23 cellular contexts compared by ENCODE assay signal in genomic region chr18:10838594-10838993, GRCh38.
DNase-seq lines count a peak whose midpoint lies in the region; ATAC-seq and TF ChIP-seq lines count a peak whose summit lies in the region.
"Had no signal": no experiment of that assay in that cellular context is flagged by ENCODE, and none has a peak within 500 bp of the region (broad histone marks: within the 10 kb centered on the region; RNA-seq: fewer than 3 reads in every experiment).

No MANE protein-coding gene starts in this region.

- peak; percentile 70 for DNase-seq in GM12865 (ENCODE audit: low read depth)
- DNase-seq in fibroblast of mammary gland (ENCODE audit: low read depth), result peak; percentile 8
- no peak for DNase-seq in NCI-H524 treated with DMSO at 0.1 percent for 48 hours (lab: John Stamatoyannopoulos, UW)
- no peak for DNase-seq in germinal center (ENCODE audit: low spot score)
- DNase-seq in activated T-cell treated with anti-CD3 and anti-CD28 coated beads, Interleukin-2, amount 50 U/mL, for 72 hours, result no peak
- DNase-seq: activated CD4-positive, alpha-beta T cell treated with anti-CD3 and anti-CD28 coated beads for 36 hours; activated CD8-positive, alpha-beta memory T cell treated with anti-CD3 and anti-CD28 coated beads, Interleukin-2, amount 10 ng/mL, durations not matched to agents 7 days and 5 days; activated naive CD8-positive, alpha-beta T cell treated with anti-CD3 and anti-CD28 coated beads for 36 hours; body of pancreas; endodermal cell; GDM1; left ventricle myocardium inferior; MM.1S; mucosa of descending colon; NCI-H1436 treated with DMSO at 0.1 percent for 48 hours had no signal

- TF ChIP-seq CTCF in GM12865 (IDR thresholded peaks at IDR 0.05; ENCODE audit: insufficient read depth, low read depth, low read length, missing control alignments), result no peak
- TF ChIP-seq CTCF in fibroblast of mammary gland (conservative IDR thresholded peaks at IDR 0.05; ENCODE audit: control insufficient read depth, insufficient read depth, low read depth, low read length), result no peak

- no peaks in the 10 kb centered on the region for H3K27me3 Mint-ChIP-seq in activated T-cell treated with anti-CD3 and anti-CD28 coated beads, Interleukin-2, amount 50 U/mL, for 72 hours (ENCODE audit: low read depth)

- no peak overlapping the region for H3K4me3 ChIP-seq in GM12865 (ENCODE audit: low read depth, low read length)
- no peak overlapping the region for H3K4me3 ChIP-seq in fibroblast of mammary gland (ENCODE audit: control insufficient read depth, low read depth, low read length)
- H3K4me3 ChIP-seq: body of pancreas, left ventricle myocardium inferior, mucosa of descending colon, thoracic aorta had no signal

- peak; percentile 88 for ATAC-seq in GM19351 (IDR thresholded peaks at IDR 0.05; ENCODE audit: unreplicated experiment)
- peak; percentile 53 for ATAC-seq in HG03442 (IDR thresholded peaks at IDR 0.05; ENCODE audit: unreplicated experiment)
- no peak for ATAC-seq in HG02678 (IDR thresholded peaks at IDR 0.05; ENCODE audit: unreplicated experiment)
- no peak for ATAC-seq in activated T-cell treated with anti-CD3 and anti-CD28 coated beads, Interleukin-2, amount 50 U/mL, for 72 hours (replicated peaks in 1 of 2)
- ATAC-seq: activated CD4-positive, alpha-beta T cell treated with anti-CD3 and anti-CD28 coated beads for 36 hours; activated CD8-positive, alpha-beta memory T cell treated with anti-CD3 and anti-CD28 coated beads, Interleukin-2, amount 10 ng/mL, durations not matched to agents 7 days and 5 days; activated T-helper 17 cell treated with anti-CD3 and anti-CD28 coated beads, Interleukin-2, amount 50 U/mL, for 72 hours; body of pancreas; mucosa of descending colon; sciatic nerve; stimulated activated effector memory CD8-positive, alpha-beta T cell treated with anti-CD3 and anti-CD28 coated beads, Interleukin-12 subunit alpha, Interleukin-12 subunit beta, amount 100 ng/mL, for 72 hours had no signal

- H3K4me1 Mint-ChIP-seq in activated T-cell treated with anti-CD3 and anti-CD28 coated beads, Interleukin-2, amount 50 U/mL, for 72 hours (ENCODE audit: low read depth), result no peaks in the 10 kb centered on the region
- H3K4me1 Mint-ChIP-seq: activated CD4-positive, alpha-beta T cell treated with anti-CD3 and anti-CD28 coated beads for 36 hours; activated CD8-positive, alpha-beta memory T cell treated with anti-CD3 and anti-CD28 coated beads, Interleukin-2, amount 10 ng/mL, durations not matched to agents 7 days and 5 days; activated naive CD8-positive, alpha-beta T cell treated with anti-CD3 and anti-CD28 coated beads for 36 hours; activated T-helper 17 cell treated with anti-CD3 and anti-CD28 coated beads, Interleukin-2, amount 50 U/mL, for 72 hours; IgD-negative memory B cell; stimulated activated effector memory CD8-positive, alpha-beta T cell treated with anti-CD3 and anti-CD28 coated beads, Interleukin-12 subunit alpha, Interleukin-12 subunit beta, amount 100 ng/mL, for 72 hours had no signal

- H3K9me3 Mint-ChIP-seq in activated T-cell treated with anti-CD3 and anti-CD28 coated beads, Interleukin-2, amount 50 U/mL, for 72 hours, result no peaks in the 10 kb centered on the region
- H3K9me3 Mint-ChIP-seq: activated naive CD8-positive, alpha-beta T cell treated with anti-CD3 and anti-CD28 coated beads for 36 hours; activated T-helper 17 cell treated with anti-CD3 and anti-CD28 coated beads, Interleukin-2, amount 50 U/mL, for 72 hours; endodermal cell; IgD-negative memory B cell; stimulated activated effector memory CD8-positive, alpha-beta T cell treated with anti-CD3 and anti-CD28 coated beads, Interleukin-12 subunit alpha, Interleukin-12 subunit beta, amount 100 ng/mL, for 72 hours had no signal

- H3K4me3 Mint-ChIP-seq in activated T-cell treated with anti-CD3 and anti-CD28 coated beads, Interleukin-2, amount 50 U/mL, for 72 hours, result no peak overlapping the region
- H3K4me3 Mint-ChIP-seq: activated CD4-positive, alpha-beta T cell treated with anti-CD3 and anti-CD28 coated beads for 36 hours; activated CD8-positive, alpha-beta memory T cell treated with anti-CD3 and anti-CD28 coated beads, Interleukin-2, amount 10 ng/mL, durations not matched to agents 7 days and 5 days; activated naive CD8-positive, alpha-beta T cell treated with anti-CD3 and anti-CD28 coated beads for 36 hours; activated T-helper 17 cell treated with anti-CD3 and anti-CD28 coated beads, Interleukin-2, amount 50 U/mL, for 72 hours; endodermal cell; IgD-negative memory B cell; stimulated activated effector memory CD8-positive, alpha-beta T cell treated with anti-CD3 and anti-CD28 coated beads, Interleukin-12 subunit alpha, Interleukin-12 subunit beta, amount 100 ng/mL, for 72 hours had no signal

- H3K36me3 Mint-ChIP-seq in activated T-cell treated with anti-CD3 and anti-CD28 coated beads, Interleukin-2, amount 50 U/mL, for 72 hours (ENCODE audit: insufficient read depth in 2 of 2), result no peaks in the 10 kb centered on the region
- H3K36me3 Mint-ChIP-seq: activated CD8-positive, alpha-beta memory T cell treated with anti-CD3 and anti-CD28 coated beads, Interleukin-2, amount 10 ng/mL, durations not matched to agents 7 days and 5 days; activated naive CD8-positive, alpha-beta T cell treated with anti-CD3 and anti-CD28 coated beads for 36 hours; IgD-negative memory B cell; stimulated activated effector memory CD8-positive, alpha-beta T cell treated with anti-CD3 and anti-CD28 coated beads, Interleukin-12 subunit alpha, Interleukin-12 subunit beta, amount 100 ng/mL, for 72 hours had no signal

- no peak overlapping the region for H3K27ac Mint-ChIP-seq in activated T-cell treated with anti-CD3 and anti-CD28 coated beads, Interleukin-2, amount 50 U/mL, for 72 hours
- H3K27ac Mint-ChIP-seq: activated CD4-positive, alpha-beta T cell treated with anti-CD3 and anti-CD28 coated beads for 36 hours; activated CD8-positive, alpha-beta memory T cell treated with anti-CD3 and anti-CD28 coated beads, Interleukin-2, amount 10 ng/mL, durations not matched to agents 7 days and 5 days; activated naive CD8-positive, alpha-beta T cell treated with anti-CD3 and anti-CD28 coated beads for 36 hours; activated T-helper 17 cell treated with anti-CD3 and anti-CD28 coated beads, Interleukin-2, amount 50 U/mL, for 72 hours; endodermal cell; IgD-negative memory B cell; stimulated activated effector memory CD8-positive, alpha-beta T cell treated with anti-CD3 and anti-CD28 coated beads, Interleukin-12 subunit alpha, Interleukin-12 subunit beta, amount 100 ng/mL, for 72 hours had no signal

Comparison
In these comparisons a context has a peak if more than half of its experiments do, and no peak if none do; other contexts are left out.
1. DNase-seq: peak in GM12865 (single experiment) and fibroblast of mammary gland (single experiment); none in NCI-H524 treated with DMSO at 0.1 percent for 48 hours (single experiment), germinal center (single experiment) and activated T-cell treated with anti-CD3 and anti-CD28 coated beads, Interleukin-2, amount 50 U/mL, for 72 hours (0 of 2).
2. ATAC-seq: peak in GM19351 (single experiment) and HG03442 (single experiment); none in HG02678 (single experiment) and activated T-cell treated with anti-CD3 and anti-CD28 coated beads, Interleukin-2, amount 50 U/mL, for 72 hours (0 of 2).